ENCODE assay signal across 11 cellular contexts in genomic region chr1:67019600-67020136, GRCh38. TPM values are rescaled to one million over a fixed set of nuclear protein-coding genes. Genes with fewer than 3 reads are reported as not detected.
DNase-seq lines count a peak whose midpoint lies in the region; ATAC-seq and TF ChIP-seq lines count a peak whose summit lies in the region.
"Had no signal": no experiment of that assay in that cellular context is flagged by ENCODE, and none has a peak within 500 bp of the region (broad histone marks: within the 10 kb centered on the region; RNA-seq: fewer than 3 reads in every experiment).

No MANE protein-coding gene starts in this region.

- H3K4me2 ChIP-seq in mesendoderm (ENCODE audit: low read length) = no peak overlapping the region

- H3K56ac ChIP-seq in mesendoderm (ENCODE audit: low read length) = no peak overlapping the region

- H3K27ac ChIP-seq in A673 (ENCODE audit: low read depth, low read length, poor library complexity, severe bottlenecking) (peak overlapping the region; percentile 28), esophagus muscularis mucosa (replicated peaks in 1 of 4) (peak overlapping the region; percentile 58 to 75 (median 68)), mesendoderm (ENCODE audit: low read depth, low read length) (peak overlapping the region; percentile 70)

- no peak overlapping the region for H2BK5ac ChIP-seq in mesendoderm (ENCODE audit: low read length)

- no peaks in the 10 kb centered on the region for H3K79me2 ChIP-seq in mesendoderm (ENCODE audit: control insufficient read depth, insufficient read depth, low read length)

- H3K4me3 ChIP-seq in A673 (ENCODE audit: low read depth, low read length, poor library complexity, severe bottlenecking) = no peak overlapping the region
- no peak overlapping the region for H3K4me3 ChIP-seq in MG63
- no peak overlapping the region for H3K4me3 ChIP-seq in esophagus muscularis mucosa
- no peak overlapping the region for H3K4me3 ChIP-seq in mesendoderm (ENCODE audit: low read length)
- H3K4me3 ChIP-seq: prostate gland had no signal

- CTCF ChIA-PET in A673 (lab: Charles Lee) (no interaction called here), GM10248 (lab: Yijun Ruan, JAX) (interaction anchor here (0.9 to 3.0 kb wide), 11 partner anchors 8 to 513 kb away, joined by 3 to 13 read pairs (median 4); no protein-coding TSS in a partner anchor)

- H3K36me3 ChIP-seq in A673 (ENCODE audit: insufficient read depth, low read length, poor library complexity, severe bottlenecking) = peaks cover 8% of the 10 kb centered on the region
- H3K36me3 ChIP-seq in MG63 = peaks cover 17% of the 10 kb centered on the region
- H3K36me3 ChIP-seq in esophagus muscularis mucosa = peaks cover 0 to 29% (median 7%) of the 10 kb centered on the region in 4 donors
- peaks cover 1% of the 10 kb centered on the region for H3K36me3 ChIP-seq in mesendoderm (ENCODE audit: control insufficient read depth, insufficient read depth, low read length)
- H3K36me3 ChIP-seq: prostate gland had no signal

- no peak overlapping the region for H4K8ac ChIP-seq in mesendoderm (ENCODE audit: low read depth, low read length)

- no peak overlapping the region for H3K18ac ChIP-seq in mesendoderm (ENCODE audit: low read length)

- TF ChIP-seq POLR2A in esophagus muscularis mucosa (IDR thresholded peaks at IDR 0.05; ENCODE audit: low read depth) = no peak

- H3K4me1 ChIP-seq in A673 (ENCODE audit: insufficient read depth, low read length, poor library complexity, severe bottlenecking) (no peaks in the 10 kb centered on the region), esophagus muscularis mucosa (peaks cover 26 to 38% (median 35%) of the 10 kb centered on the region in 4 donors), mesendoderm (ENCODE audit: control insufficient read depth, low read depth, low read length) (peaks cover 6% of the 10 kb centered on the region)
- H3K4me1 ChIP-seq: prostate gland had no signal

- ATAC-seq in GM19467 (IDR thresholded peaks at IDR 0.05; ENCODE audit: unreplicated experiment) (no peak), HG03025 (IDR thresholded peaks at IDR 0.05; ENCODE audit: low FRiP score, unreplicated experiment) (no peak), GM21528 (IDR thresholded peaks at IDR 0.05; ENCODE audit: low FRiP score, unreplicated experiment) (no peak)

- no peak overlapping the region for H2BK120ac ChIP-seq in mesendoderm (ENCODE audit: low read depth, low read length)

- no peaks in the 10 kb centered on the region for H3K79me1 ChIP-seq in mesendoderm (ENCODE audit: low read length)

- no peak overlapping the region for H2BK15ac ChIP-seq in mesendoderm (replicated peaks; ENCODE audit: low read depth)

- H3K27me3 ChIP-seq in A673 (replicated peaks; ENCODE audit: insufficient read depth, low read depth, low read length, poor library complexity) (no peaks in the 10 kb centered on the region), MG63 (no peaks in the 10 kb centered on the region), esophagus muscularis mucosa (no peaks in the 10 kb centered on the region), mesendoderm (ENCODE audit: insufficient read depth, low read length, poor library complexity) (no peaks in the 10 kb centered on the region)

- H2AK5ac ChIP-seq in mesendoderm (ENCODE audit: low read length) = no peak overlapping the region

- no peak overlapping the region for H4K5ac ChIP-seq in mesendoderm (ENCODE audit: low read length)

- peak; percentile 60 for DNase-seq in A673 (ENCODE audit: low spot score)
- peak; percentile 63 for DNase-seq in MG63
- DNase-seq in esophagus muscularis mucosa (ENCODE audit: extremely low spot score) = no peak
- DNase-seq in mesendoderm = peak; percentile 80
- no peak for DNase-seq in GM10248 (ENCODE audit: extremely low spot score)
- DNase-seq: cortex of kidney, NCI-H69 had no signal

- no peak overlapping the region for H3K9ac ChIP-seq in mesendoderm (ENCODE audit: low read length)

- no peaks in the 10 kb centered on the region for H3K9me3 ChIP-seq in A673 (ENCODE audit: low read depth, low read length, poor library complexity, severe bottlenecking)
- H3K9me3 ChIP-seq in MG63 = no peaks in the 10 kb centered on the region
- H3K9me3 ChIP-seq in esophagus muscularis mucosa = no peaks in the 10 kb centered on the region
- H3K9me3 ChIP-seq: prostate gland had no signal

- TF ChIP-seq EP300 in esophagus muscularis mucosa (IDR thresholded peaks at IDR 0.05) = no peak

- H3K4ac ChIP-seq in mesendoderm (ENCODE audit: low read depth, low read length) = no peak overlapping the region

- no peak overlapping the region for H3K23ac ChIP-seq in mesendoderm (ENCODE audit: low read length)

- no peak for TF ChIP-seq CTCF in A673 (conservative IDR thresholded peaks at IDR 0.05; ENCODE audit: low read depth, low read length)
- TF ChIP-seq CTCF in esophagus muscularis mucosa (IDR thresholded peaks at IDR 0.05) = no peak
- no peak for TF ChIP-seq CTCF in GM10248 (IDR thresholded peaks at IDR 0.05; ENCODE audit: control extremely low read depth, extremely low read depth, low read depth, missing control alignments)

- WGBS in esophagus muscularis mucosa = 25% methylated on average over 1 of the region's 1 CpG
- no CpG with 5 or more reads among the region's 1 CpG for WGBS in mesendoderm (ENCODE audit: extremely low coverage, insufficient coverage, low lambda C conversion rate)

- BruUV-seq in A673 (replicated peaks; lab: Mats Ljungman, UMichigan) = no TSS peak

- intact Hi-C loops in A673 (cut with micrococcal nuclease; ENCODE audit: unreplicated experiment) (no loop called here), esophagus muscularis mucosa (cut with DNase I) (loop anchor here (5.0 kb wide), 1 partner anchor 33 kb away; the partner anchor contains the start of gene SLC35D1)

- POLR2A ChIA-PET in A673 (lab: Charles Lee; ENCODE audit: low non-redundant PET) (no interaction called here), GM10248 (lab: Yijun Ruan, JAX) (no interaction called here)

RNA-seq across cellular contexts. Expression of gene SLC35D1, which starts 34.3 kb away (rescaled TPM):
- 7.1 and 7.9 TPM in 2 replicates for total RNA-seq in A673 (2021)
- total RNA-seq in MG63 (2014; rRNA removed; shearing (Covaris generic); ENCODE audit: low replicate concordance) = 4.1 and 4.3 TPM in 2 replicates
- 1 to 10 TPM; 7.5 to 9.4 (median 8.2) TPM for total RNA-seq in esophagus muscularis mucosa
- polyA plus RNA-seq in mesendoderm (2013, experiment 1 of 2) = 2.9 TPM
- 2.5 TPM for polyA plus RNA-seq in mesendoderm (2013, experiment 2 of 2)

Comparison
In these comparisons a context has a peak if more than half of its experiments do, and no peak if none do; other contexts are left out.
1. DNase-seq: peak in A673 (single experiment), MG63 (single experiment) and mesendoderm (single experiment); none in esophagus muscularis mucosa (single experiment) and GM10248 (single experiment).
2. Peak in every context shown above with its lines, with median percentiles within 50 percentile points of each other: H3K27ac ChIP-seq.